In the genomic region with DNA sequence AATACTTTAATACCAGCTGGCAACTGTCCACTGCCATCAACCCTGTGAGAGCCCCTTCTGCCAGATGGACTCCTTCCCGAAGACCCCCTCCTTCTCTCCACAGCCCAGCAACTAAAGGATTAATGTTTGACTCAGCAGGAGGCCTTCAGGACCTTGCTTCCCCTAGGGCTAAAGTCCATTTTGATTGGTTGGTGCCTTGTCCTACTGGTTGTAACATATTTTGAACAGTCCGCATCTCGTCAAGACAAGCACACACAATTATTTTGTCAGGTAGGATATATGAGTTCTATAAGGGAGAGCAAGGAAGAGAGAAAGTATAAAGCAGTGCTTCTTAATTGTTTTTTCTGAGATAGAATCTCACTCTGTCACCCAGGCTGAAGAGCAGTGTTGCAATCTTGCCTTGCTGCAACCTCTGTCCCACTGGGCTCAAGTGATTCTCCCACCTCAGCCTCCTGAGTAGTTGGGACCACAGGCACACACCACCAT, we compare ENCODE assay signal across 1 cellular context.
TF ChIP-seq lines count a peak whose summit lies in the region.

No MANE protein-coding gene starts in this region.

TF ChIP-seq in HepG2, 621 proteins besides CTCF, POLR2A, EP300 and RAD21 (continued from another document and continues in another):
- TF ChIP-seq SOX13 (IDR thresholded peaks at IDR 0.05) (no peak), SOX13 (CRISPR knock-in tag; conservative IDR thresholded peaks at IDR 0.05 in 1 of 2, IDR thresholded peaks at IDR 0.05 in 1 of 2) (0 out of 4 replicates have a peak, but pooled peaks of 1 of the 2 experiments have one; percentile 9), SP2 (CRISPR knock-in tag; IDR thresholded peaks at IDR 0.05) (no peak), KDM1A (CRISPR knock-in tag; IDR thresholded peaks at IDR 0.05) (no peak), RARG (CRISPR knock-in tag; IDR thresholded peaks at IDR 0.05; ENCODE audit: low read depth) (no peak), ZNF329 (CRISPR knock-in tag; IDR thresholded peaks at IDR 0.05; ENCODE audit: low read depth) (no peak), ZNF446 (CRISPR knock-in tag; IDR thresholded peaks at IDR 0.05) (no peak), ZNF501 (CRISPR knock-in tag; IDR thresholded peaks at IDR 0.05) (no peak), PAWR (CRISPR knock-in tag; IDR thresholded peaks at IDR 0.05; ENCODE audit: borderline replicate concordance) (no peak), ZNF34 (CRISPR knock-in tag; IDR thresholded peaks at IDR 0.05; ENCODE audit: borderline replicate concordance) (no peak), RXRB (CRISPR knock-in tag; IDR thresholded peaks at IDR 0.05; ENCODE audit: borderline replicate concordance) (peak; percentile 64; the same call in 1 of the 2 replicates), U2AF1 (optimal IDR thresholded peaks at IDR 0.05; ENCODE audit: low read depth, low read length) (no peak), EEA1 (CRISPR knock-in tag; IDR thresholded peaks at IDR 0.05; ENCODE audit: borderline replicate concordance) (no peak), ZFX (CRISPR knock-in tag; IDR thresholded peaks at IDR 0.05; ENCODE audit: low read depth) (0 out of 2 replicates have a peak, but pooled peaks have one; percentile 20), SALL2 (CRISPR knock-in tag; IDR thresholded peaks at IDR 0.05) (no peak), IRF2 (CRISPR knock-in tag; IDR thresholded peaks at IDR 0.05) (0 out of 2 replicates have a peak, but pooled peaks have one; percentile 27), ELF4 (CRISPR knock-in tag; IDR thresholded peaks at IDR 0.05; ENCODE audit: borderline replicate concordance) (no peak), LCORL (IDR thresholded peaks at IDR 0.05) (no peak), LCORL (CRISPR knock-in tag; IDR thresholded peaks at IDR 0.05) (peak; percentile 69), SALL1 (CRISPR knock-in tag; IDR thresholded peaks at IDR 0.05) (peak; percentile 37), ZNF121 (CRISPR knock-in tag; IDR thresholded peaks at IDR 0.05) (no peak), HCFC1 (IDR thresholded peaks at IDR 0.05; ENCODE audit: low read depth, low read length) (no peak), ARNTL (CRISPR knock-in tag; IDR thresholded peaks at IDR 0.05) (0 out of 2 replicates have a peak, but pooled peaks have one; percentile 23), ZNF331 (CRISPR knock-in tag; IDR thresholded peaks at IDR 0.05) (0 out of 2 replicates have a peak, but pooled peaks have one; percentile 9), NCOR1 (IDR thresholded peaks at IDR 0.05; ENCODE audit: borderline replicate concordance, low read length) (peak; percentile 78; the same call in 1 of the 2 replicates), CBX2 (IDR thresholded peaks at IDR 0.05; ENCODE audit: low read depth, low read length) (no peak), CBX2 (CRISPR knock-in tag; IDR thresholded peaks at IDR 0.05; ENCODE audit: low read depth) (no peak), ZNF589 (CRISPR knock-in tag; conservative IDR thresholded peaks at IDR 0.05) (no peak), SMARCC2 (IDR thresholded peaks at IDR 0.05) (no peak), RBM22 (optimal IDR thresholded peaks at IDR 0.05; ENCODE audit: low read length) (no peak), ZNF660 (CRISPR knock-in tag; IDR thresholded peaks at IDR 0.05; ENCODE audit: borderline replicate concordance, low read depth) (no peak), MZF1 (CRISPR knock-in tag; IDR thresholded peaks at IDR 0.05; ENCODE audit: borderline replicate concordance) (no peak), PCBP2 (optimal IDR thresholded peaks at IDR 0.05; ENCODE audit: low read depth, low read length, poor library complexity, severe bottlenecking) (no peak), ZNF143 (CRISPR knock-in tag; IDR thresholded peaks at IDR 0.05) (no peak), ZNF772 (CRISPR knock-in tag; IDR thresholded peaks at IDR 0.05) (no peak)
- TF ChIP-seq, protein P1, sequence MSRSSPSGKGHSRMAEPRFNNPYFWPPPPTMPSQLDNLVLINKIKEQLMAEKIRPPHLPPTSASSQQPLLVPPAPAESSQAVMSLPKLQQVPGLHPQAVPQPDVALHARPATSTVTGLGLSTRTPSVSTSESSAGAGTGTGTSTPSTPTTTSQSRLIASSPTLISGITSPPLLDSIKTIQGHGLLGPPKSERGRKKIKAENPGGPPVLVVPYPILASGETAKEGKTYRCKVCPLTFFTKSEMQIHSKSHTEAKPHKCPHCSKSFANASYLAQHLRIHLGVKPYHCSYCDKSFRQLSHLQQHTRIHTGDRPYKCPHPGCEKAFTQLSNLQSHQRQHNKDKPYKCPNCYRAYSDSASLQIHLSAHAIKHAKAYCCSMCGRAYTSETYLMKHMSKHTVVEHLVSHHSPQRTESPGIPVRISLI (CRISPR knock-in tag; IDR thresholded peaks at IDR 0.05; ENCODE audit: borderline replicate concordance), result peak; percentile 51; the same call in 1 of the 2 replicates
- TF ChIP-seq, protein P2, sequence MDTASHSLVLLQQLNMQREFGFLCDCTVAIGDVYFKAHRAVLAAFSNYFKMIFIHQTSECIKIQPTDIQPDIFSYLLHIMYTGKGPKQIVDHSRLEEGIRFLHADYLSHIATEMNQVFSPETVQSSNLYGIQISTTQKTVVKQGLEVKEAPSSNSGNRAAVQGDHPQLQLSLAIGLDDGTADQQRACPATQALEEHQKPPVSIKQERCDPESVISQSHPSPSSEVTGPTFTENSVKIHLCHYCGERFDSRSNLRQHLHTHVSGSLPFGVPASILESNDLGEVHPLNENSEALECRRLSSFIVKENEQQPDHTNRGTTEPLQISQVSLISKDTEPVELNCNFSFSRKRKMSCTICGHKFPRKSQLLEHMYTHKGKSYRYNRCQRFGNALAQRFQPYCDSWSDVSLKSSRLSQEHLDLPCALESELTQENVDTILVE (CRISPR knock-in tag; IDR thresholded peaks at IDR 0.05), result 0 out of 2 replicates have a peak, but pooled peaks have one; percentile 18
- TF ChIP-seq, protein P3, sequence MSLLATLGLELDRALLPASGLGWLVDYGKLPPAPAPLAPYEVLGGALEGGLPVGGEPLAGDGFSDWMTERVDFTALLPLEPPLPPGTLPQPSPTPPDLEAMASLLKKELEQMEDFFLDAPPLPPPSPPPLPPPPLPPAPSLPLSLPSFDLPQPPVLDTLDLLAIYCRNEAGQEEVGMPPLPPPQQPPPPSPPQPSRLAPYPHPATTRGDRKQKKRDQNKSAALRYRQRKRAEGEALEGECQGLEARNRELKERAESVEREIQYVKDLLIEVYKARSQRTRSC (CRISPR knock-in tag; IDR thresholded peaks at IDR 0.05; ENCODE audit: low read depth), result no peak
- TF ChIP-seq, protein P4, sequence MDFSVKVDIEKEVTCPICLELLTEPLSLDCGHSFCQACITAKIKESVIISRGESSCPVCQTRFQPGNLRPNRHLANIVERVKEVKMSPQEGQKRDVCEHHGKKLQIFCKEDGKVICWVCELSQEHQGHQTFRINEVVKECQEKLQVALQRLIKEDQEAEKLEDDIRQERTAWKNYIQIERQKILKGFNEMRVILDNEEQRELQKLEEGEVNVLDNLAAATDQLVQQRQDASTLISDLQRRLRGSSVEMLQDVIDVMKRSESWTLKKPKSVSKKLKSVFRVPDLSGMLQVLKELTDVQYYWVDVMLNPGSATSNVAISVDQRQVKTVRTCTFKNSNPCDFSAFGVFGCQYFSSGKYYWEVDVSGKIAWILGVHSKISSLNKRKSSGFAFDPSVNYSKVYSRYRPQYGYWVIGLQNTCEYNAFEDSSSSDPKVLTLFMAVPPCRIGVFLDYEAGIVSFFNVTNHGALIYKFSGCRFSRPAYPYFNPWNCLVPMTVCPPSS (IDR thresholded peaks at IDR 0.05), result no peak
- TF ChIP-seq, protein P5, sequence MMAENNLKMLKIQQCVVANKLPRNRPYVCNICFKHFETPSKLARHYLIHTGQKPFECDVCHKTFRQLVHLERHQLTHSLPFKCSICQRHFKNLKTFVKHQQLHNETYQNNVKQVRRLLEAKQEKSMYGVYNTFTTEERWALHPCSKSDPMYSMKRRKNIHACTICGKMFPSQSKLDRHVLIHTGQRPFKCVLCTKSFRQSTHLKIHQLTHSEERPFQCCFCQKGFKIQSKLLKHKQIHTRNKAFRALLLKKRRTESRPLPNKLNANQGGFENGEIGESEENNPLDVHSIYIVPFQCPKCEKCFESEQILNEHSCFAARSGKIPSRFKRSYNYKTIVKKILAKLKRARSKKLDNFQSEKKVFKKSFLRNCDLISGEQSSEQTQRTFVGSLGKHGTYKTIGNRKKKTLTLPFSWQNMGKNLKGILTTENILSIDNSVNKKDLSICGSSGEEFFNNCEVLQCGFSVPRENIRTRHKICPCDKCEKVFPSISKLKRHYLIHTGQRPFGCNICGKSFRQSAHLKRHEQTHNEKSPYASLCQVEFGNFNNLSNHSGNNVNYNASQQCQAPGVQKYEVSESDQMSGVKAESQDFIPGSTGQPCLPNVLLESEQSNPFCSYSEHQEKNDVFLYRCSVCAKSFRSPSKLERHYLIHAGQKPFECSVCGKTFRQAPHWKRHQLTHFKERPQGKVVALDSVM (CRISPR knock-in tag; IDR thresholded peaks at IDR 0.05), result peak; percentile 72
- TF ChIP-seq, protein P6, sequence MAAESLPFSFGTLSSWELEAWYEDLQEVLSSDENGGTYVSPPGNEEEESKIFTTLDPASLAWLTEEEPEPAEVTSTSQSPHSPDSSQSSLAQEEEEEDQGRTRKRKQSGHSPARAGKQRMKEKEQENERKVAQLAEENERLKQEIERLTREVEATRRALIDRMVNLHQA (CRISPR knock-in tag; IDR thresholded peaks at IDR 0.05), result no peak
- TF ChIP-seq, protein P7, sequence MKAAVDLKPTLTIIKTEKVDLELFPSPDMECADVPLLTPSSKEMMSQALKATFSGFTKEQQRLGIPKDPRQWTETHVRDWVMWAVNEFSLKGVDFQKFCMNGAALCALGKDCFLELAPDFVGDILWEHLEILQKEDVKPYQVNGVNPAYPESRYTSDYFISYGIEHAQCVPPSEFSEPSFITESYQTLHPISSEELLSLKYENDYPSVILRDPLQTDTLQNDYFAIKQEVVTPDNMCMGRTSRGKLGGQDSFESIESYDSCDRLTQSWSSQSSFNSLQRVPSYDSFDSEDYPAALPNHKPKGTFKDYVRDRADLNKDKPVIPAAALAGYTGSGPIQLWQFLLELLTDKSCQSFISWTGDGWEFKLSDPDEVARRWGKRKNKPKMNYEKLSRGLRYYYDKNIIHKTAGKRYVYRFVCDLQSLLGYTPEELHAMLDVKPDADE (CRISPR knock-in tag; IDR thresholded peaks at IDR 0.05), result no peak
- TF ChIP-seq, protein P8, sequence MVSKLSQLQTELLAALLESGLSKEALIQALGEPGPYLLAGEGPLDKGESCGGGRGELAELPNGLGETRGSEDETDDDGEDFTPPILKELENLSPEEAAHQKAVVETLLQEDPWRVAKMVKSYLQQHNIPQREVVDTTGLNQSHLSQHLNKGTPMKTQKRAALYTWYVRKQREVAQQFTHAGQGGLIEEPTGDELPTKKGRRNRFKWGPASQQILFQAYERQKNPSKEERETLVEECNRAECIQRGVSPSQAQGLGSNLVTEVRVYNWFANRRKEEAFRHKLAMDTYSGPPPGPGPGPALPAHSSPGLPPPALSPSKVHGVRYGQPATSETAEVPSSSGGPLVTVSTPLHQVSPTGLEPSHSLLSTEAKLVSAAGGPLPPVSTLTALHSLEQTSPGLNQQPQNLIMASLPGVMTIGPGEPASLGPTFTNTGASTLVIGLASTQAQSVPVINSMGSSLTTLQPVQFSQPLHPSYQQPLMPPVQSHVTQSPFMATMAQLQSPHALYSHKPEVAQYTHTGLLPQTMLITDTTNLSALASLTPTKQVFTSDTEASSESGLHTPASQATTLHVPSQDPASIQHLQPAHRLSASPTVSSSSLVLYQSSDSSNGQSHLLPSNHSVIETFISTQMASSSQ (IDR thresholded peaks at IDR 0.05; ENCODE audit: low read depth), result peak; percentile 87
- TF ChIP-seq, protein P8 (CRISPR knock-in tag; IDR thresholded peaks at IDR 0.05; ENCODE audit: borderline replicate concordance), result peak; percentile 80; the same call in 1 of the 2 replicates
- TF ChIP-seq, protein P9, sequence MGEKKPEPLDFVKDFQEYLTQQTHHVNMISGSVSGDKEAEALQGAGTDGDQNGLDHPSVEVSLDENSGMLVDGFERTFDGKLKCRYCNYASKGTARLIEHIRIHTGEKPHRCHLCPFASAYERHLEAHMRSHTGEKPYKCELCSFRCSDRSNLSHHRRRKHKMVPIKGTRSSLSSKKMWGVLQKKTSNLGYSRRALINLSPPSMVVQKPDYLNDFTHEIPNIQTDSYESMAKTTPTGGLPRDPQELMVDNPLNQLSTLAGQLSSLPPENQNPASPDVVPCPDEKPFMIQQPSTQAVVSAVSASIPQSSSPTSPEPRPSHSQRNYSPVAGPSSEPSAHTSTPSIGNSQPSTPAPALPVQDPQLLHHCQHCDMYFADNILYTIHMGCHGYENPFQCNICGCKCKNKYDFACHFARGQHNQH (CRISPR knock-in tag; IDR thresholded peaks at IDR 0.05), result no peak
- TF ChIP-seq, protein P10, sequence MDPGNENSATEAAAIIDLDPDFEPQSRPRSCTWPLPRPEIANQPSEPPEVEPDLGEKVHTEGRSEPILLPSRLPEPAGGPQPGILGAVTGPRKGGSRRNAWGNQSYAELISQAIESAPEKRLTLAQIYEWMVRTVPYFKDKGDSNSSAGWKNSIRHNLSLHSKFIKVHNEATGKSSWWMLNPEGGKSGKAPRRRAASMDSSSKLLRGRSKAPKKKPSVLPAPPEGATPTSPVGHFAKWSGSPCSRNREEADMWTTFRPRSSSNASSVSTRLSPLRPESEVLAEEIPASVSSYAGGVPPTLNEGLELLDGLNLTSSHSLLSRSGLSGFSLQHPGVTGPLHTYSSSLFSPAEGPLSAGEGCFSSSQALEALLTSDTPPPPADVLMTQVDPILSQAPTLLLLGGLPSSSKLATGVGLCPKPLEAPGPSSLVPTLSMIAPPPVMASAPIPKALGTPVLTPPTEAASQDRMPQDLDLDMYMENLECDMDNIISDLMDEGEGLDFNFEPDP (CRISPR knock-in tag; conservative IDR thresholded peaks at IDR 0.05), result no peak
